19 cellular contexts compared by ENCODE assay signal in genomic region chr7:97503367-97504094, GRCh38.
A peak's percentile ranks its signal among the peaks of the same experiment; 100 is the strongest.
DNase-seq lines count a peak whose midpoint lies in the region; ATAC-seq, FAIRE-seq and TF ChIP-seq lines count a peak whose summit lies in the region.
"Had no signal": no experiment of that assay in that cellular context is flagged by ENCODE, and none has a peak within 500 bp of the region (broad histone marks: within the 10 kb centered on the region; RNA-seq: fewer than 3 reads in every experiment).

No MANE protein-coding gene starts in this region.

- no peaks in the 10 kb centered on the region for H3K23me2 ChIP-seq in H9 (ENCODE audit: insufficient read length, low read depth, low read length, poor library complexity, severe bottlenecking)

- H3K4me1 Mint-ChIP-seq in H9, result peaks cover 9 to 11% of the 10 kb centered on the region in 2 experiments
- no peaks in the 10 kb centered on the region for H3K4me1 Mint-ChIP-seq in endodermal cell

- no peak overlapping the region for H3K4me2 ChIP-seq in H9 (ENCODE audit: insufficient read depth, insufficient read length, low read length)

- H3K23ac ChIP-seq in H9 (ENCODE audit: insufficient read length, low read depth, low read length), result no peak overlapping the region

- H2BK120ac ChIP-seq in H9 (ENCODE audit: low read depth, low read length, poor library complexity, severe bottlenecking), result no peak overlapping the region

- H3K9ac ChIP-seq in H9 (ENCODE audit: extremely low read depth, insufficient read length, low read length), result no peak overlapping the region
- H3K9ac ChIP-seq in endodermal cell (ENCODE audit: extremely low read depth, low read length, poor library complexity, severe bottlenecking), result no peak overlapping the region
- H3K9ac ChIP-seq: GM23248 had no signal

- no peak overlapping the region for H2BK12ac ChIP-seq in H9 (ENCODE audit: insufficient read length, low read depth, low read length)

- H3K18ac ChIP-seq in H9 (ENCODE audit: insufficient read length, low read depth, low read length), result no peak overlapping the region

- H3K9me3 Mint-ChIP-seq in H9, result no peaks in the 10 kb centered on the region
- no peaks in the 10 kb centered on the region for H3K9me3 Mint-ChIP-seq in endodermal cell

- H3K36me3 Mint-ChIP-seq in H9 (ENCODE audit: insufficient read depth in 1 of 3, low read depth in 3 of 3), result no peaks in the 10 kb centered on the region
- no peaks in the 10 kb centered on the region for H3K36me3 Mint-ChIP-seq in endodermal cell (ENCODE audit: low read depth)
- H3K36me3 Mint-ChIP-seq: CD4-positive, alpha-beta memory T cell had no signal

- no peak overlapping the region for H3K4ac ChIP-seq in H9 (ENCODE audit: low read depth, low read length)

- intact Hi-C loops in mucosa of descending colon (cut with DNase I, micrococcal nuclease), result no loop called here
- intact Hi-C loops in heart left ventricle (cut with DNase I), result loop anchor here in 1 of 10 donors (5.0 kb wide), 1 partner anchor 329 kb away; no protein-coding TSS in a partner anchor

- H3K27ac ChIP-seq in H9 (ENCODE audit: insufficient read length, low read depth, low read length) (no peak overlapping the region), endodermal cell (ENCODE audit: low read depth, low read length) (no peak overlapping the region), heart left ventricle (no peak overlapping the region)
- H3K27ac ChIP-seq: GM23248 had no signal

- no peak overlapping the region for H3K14ac ChIP-seq in H9 (ENCODE audit: insufficient read depth, low read length)

- H4K20me1 ChIP-seq in H9 (ENCODE audit: control insufficient read depth, insufficient read depth, insufficient read length), result no peaks in the 10 kb centered on the region

- TF ChIP-seq CTCF in H9 (conservative IDR thresholded peaks at IDR 0.05) (0 out of 3 replicates have a peak, but pooled peaks have one; percentile 14), endodermal cell (conservative IDR thresholded peaks at IDR 0.05) (no peak), mucosa of descending colon (IDR thresholded peaks at IDR 0.05) (no peak), heart left ventricle (IDR thresholded peaks at IDR 0.05) (no peak)

- WGBS in H9 (ENCODE audit: extremely low coverage, insufficient read length, low lambda C conversion rate), result no CpG with 5 or more reads among the region's 10 CpGs
- WGBS in endodermal cell (ENCODE audit: insufficient coverage in 1 of 2, insufficient read length in 1 of 2), 2 experiments, result 92 to 95% methylated on average over 7 to 10 of the region's 10 CpGs
- 77 to 83% (median 82%) methylated on average over 10 of the region's 10 CpGs for WGBS in heart left ventricle, 4 donors

- no peaks in the 10 kb centered on the region for H3K27me3 Mint-ChIP-seq in H9 (ENCODE audit: low read depth)
- no peaks in the 10 kb centered on the region for H3K27me3 Mint-ChIP-seq in endodermal cell (ENCODE audit: insufficient read depth)

- no peak overlapping the region for H3K56ac ChIP-seq in H9 (ENCODE audit: insufficient read length, low read depth, low read length)

- H3K4me3 ChIP-seq in endodermal cell (ENCODE audit: low read length), result no peak overlapping the region
- H3K4me3 ChIP-seq in mucosa of descending colon, result no peak overlapping the region
- H3K4me3 ChIP-seq in heart left ventricle, result no peak overlapping the region
- H3K4me3 ChIP-seq: GM23248, HAP-1 had no signal

- no peak overlapping the region for H2BK5ac ChIP-seq in H9 (ENCODE audit: insufficient read length, low read length)

- no peak overlapping the region for H4K91ac ChIP-seq in H9 (ENCODE audit: insufficient read length, low read depth, low read length)

- H3K4me1 ChIP-seq in H9 (ENCODE audit: insufficient read depth, low read length) (no peaks in the 10 kb centered on the region), endodermal cell (ENCODE audit: control insufficient read depth, insufficient read depth, low read length) (no peaks in the 10 kb centered on the region), mucosa of descending colon (ENCODE audit: low read depth) (no peaks in the 10 kb centered on the region), heart left ventricle (no peaks in the 10 kb centered on the region)
- H3K4me1 ChIP-seq: HAP-1 had no signal

- H3K4me3 Mint-ChIP-seq in H9, result no peak overlapping the region; a peak in 1 of 5 replicates
- no peak overlapping the region for H3K4me3 Mint-ChIP-seq in endodermal cell
- H3K4me3 Mint-ChIP-seq: CD4-positive, alpha-beta memory T cell; HFFc6 had no signal

- H3K27me3 ChIP-seq in H9 (ENCODE audit: insufficient read depth, low read length) (no peaks in the 10 kb centered on the region), endodermal cell (ENCODE audit: control insufficient read depth, insufficient read depth, low read length, poor library complexity, severe bottlenecking) (no peaks in the 10 kb centered on the region), heart left ventricle (no peaks in the 10 kb centered on the region)

- no peak overlapping the region for H3T11ph ChIP-seq in H9 (ENCODE audit: low read length)

- H3K36me3 ChIP-seq in endodermal cell (ENCODE audit: control insufficient read depth, insufficient read depth, low read length) (no peaks in the 10 kb centered on the region), mucosa of descending colon (ENCODE audit: low read depth) (no peaks in the 10 kb centered on the region), heart left ventricle (no peaks in the 10 kb centered on the region)
- H3K36me3 ChIP-seq: HAP-1 had no signal

- no peak overlapping the region for H2BK15ac ChIP-seq in H9 (ENCODE audit: low read depth, low read length)

- no peaks in the 10 kb centered on the region for H3K9me3 ChIP-seq in H9 (ENCODE audit: control insufficient read depth, low read depth, low read length)
- no peaks in the 10 kb centered on the region for H3K9me3 ChIP-seq in endodermal cell (ENCODE audit: control insufficient read depth, low read length)
- no peaks in the 10 kb centered on the region for H3K9me3 ChIP-seq in mucosa of descending colon
- H3K9me3 ChIP-seq in heart left ventricle, result no peaks in the 10 kb centered on the region
- H3K9me3 ChIP-seq: HAP-1 had no signal

- H3K79me2 ChIP-seq in H9 (ENCODE audit: insufficient read depth, low read length), result no peaks in the 10 kb centered on the region

- H2BK20ac ChIP-seq in H9 (ENCODE audit: low read depth, low read length, poor library complexity, severe bottlenecking), result no peak overlapping the region

- FAIRE-seq in urothelium cell line (lab: Jason Lieb, UNC), result peak; percentile 55
- FAIRE-seq: GM12892 had no signal

- H4K8ac ChIP-seq in H9 (replicated peaks; ENCODE audit: insufficient read length, low read depth, low read length), result no peak overlapping the region

- DNase-seq in H9, result peak; percentile 40
- peak; percentile 57 for DNase-seq in endodermal cell
- no peak for DNase-seq in left lobe of liver (ENCODE audit: low spot score)
- DNase-seq in urothelium cell line (ENCODE audit: low spot score), result no peak
- no peak for DNase-seq in mucosa of descending colon
- no peak for DNase-seq in medulla oblongata (ENCODE audit: extremely low spot score)
- DNase-seq in activated effector memory CD4-positive, alpha-beta T cell treated with anti-CD3 and anti-CD28 coated beads, Interleukin-2, amount 50 U/mL, for 16 hours, result no peak
- no peak for DNase-seq in heart left ventricle
- DNase-seq: C1 segment of cervical spinal cord; Calu3; CD4-positive, alpha-beta memory T cell; COR-L47; DMS53; DMS79 treated with DMSO at 0.1 percent for 48 hours; GF-D8; GM23248; HFFc6 had no signal

- TF ChIP-seq POLR2A in heart left ventricle (IDR thresholded peaks at IDR 0.05), result no peak

- no peak overlapping the region for H2AK5ac ChIP-seq in H9 (ENCODE audit: insufficient read length, low read length)

- H3K27ac Mint-ChIP-seq in H9 (no peak overlapping the region), endodermal cell (no peak overlapping the region)
- H3K27ac Mint-ChIP-seq: CD4-positive, alpha-beta memory T cell; HFFc6 had no signal

- no peak overlapping the region for H4K5ac ChIP-seq in H9 (ENCODE audit: insufficient read length, low read depth, low read length)

- ATAC-seq in left lobe of liver (peak; percentile 57), mucosa of descending colon (no peak), heart left ventricle (no peak)

- H2AFZ ChIP-seq in H9 (ENCODE audit: low read length), result no peak overlapping the region
- H2AFZ ChIP-seq: GM23248 had no signal

- H3K79me1 ChIP-seq in H9 (ENCODE audit: insufficient read depth, low read depth, low read length, poor library complexity, severe bottlenecking), result no peaks in the 10 kb centered on the region

Comparison
In these comparisons a context has a peak if more than half of its experiments do, and no peak if none do; other contexts are left out.
1. DNase-seq: peak in H9 (single experiment) and endodermal cell (single experiment); none in left lobe of liver (single experiment), urothelium cell line (single experiment), mucosa of descending colon (0 of 3), medulla oblongata (single experiment), activated effector memory CD4-positive, alpha-beta T cell treated with anti-CD3 and anti-CD28 coated beads, Interleukin-2, amount 50 U/mL, for 16 hours (single experiment) and heart left ventricle (0 of 5).